ENCODE assay signal across 22 cellular contexts in the genomic region with DNA sequence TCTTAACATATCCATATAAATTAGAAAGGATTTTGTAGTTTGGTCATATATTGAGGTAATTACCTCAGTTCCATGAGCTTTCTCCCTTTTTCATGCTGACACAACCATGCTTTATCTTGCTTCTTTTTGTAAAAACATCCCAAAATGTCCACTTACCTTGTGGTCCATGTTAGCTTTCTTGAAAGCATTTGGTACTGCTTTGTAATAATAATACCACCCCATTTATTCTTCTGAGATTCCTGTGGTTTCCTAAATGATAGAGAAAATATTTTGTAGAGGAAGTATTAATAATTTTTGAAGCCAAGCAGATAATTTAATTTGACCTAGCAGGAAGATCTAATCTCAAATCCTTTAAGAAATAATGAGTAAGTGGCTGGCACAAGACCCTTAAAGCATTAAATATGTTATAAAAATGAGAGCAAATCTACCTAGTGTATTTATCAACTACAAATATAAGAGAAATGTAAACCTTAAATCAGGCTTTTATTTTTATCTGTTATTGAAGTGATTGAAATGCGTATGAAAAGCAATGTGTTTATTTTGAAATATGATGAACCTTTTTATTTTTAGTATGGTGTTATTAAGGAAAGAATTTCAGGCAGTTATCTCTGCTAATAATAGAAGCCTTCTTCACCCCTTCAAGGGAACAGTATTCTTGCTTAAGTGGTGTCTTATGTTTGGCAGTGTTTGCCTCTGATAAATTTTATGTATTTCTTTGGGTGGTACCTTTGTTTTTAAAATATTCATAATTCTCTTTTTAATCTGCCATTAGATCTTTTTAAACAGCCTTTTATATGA. TPM values are rescaled to one million over a fixed set of nuclear protein-coding genes. Genes with fewer than 3 reads are reported as not detected.
DNase-seq lines count a peak whose midpoint lies in the region; ATAC-seq, FAIRE-seq and TF ChIP-seq lines count a peak whose summit lies in the region.
"Had no signal": no experiment of that assay in that cellular context is flagged by ENCODE, and none has a peak within 500 bp of the region (broad histone marks: within the 10 kb centered on the region; RNA-seq: fewer than 3 reads in every experiment).

No MANE protein-coding gene starts in this region.

- peaks cover 7% of the 10 kb centered on the region for H3K9me3 Mint-ChIP-seq in astrocyte (ENCODE audit: unreplicated experiment)

- H3K36me3 ChIP-seq in astrocyte (ENCODE audit: insufficient read depth, low read length): no peaks in the 10 kb centered on the region
- H3K36me3 ChIP-seq in gastrocnemius medialis: no peaks in the 10 kb centered on the region
- no peaks in the 10 kb centered on the region for H3K36me3 ChIP-seq in GM23248 (ENCODE audit: low read depth)
- no peaks in the 10 kb centered on the region for H3K36me3 ChIP-seq in ovary

- H3K27me3 Mint-ChIP-seq in astrocyte (ENCODE audit: low read depth, unreplicated experiment): no peaks in the 10 kb centered on the region

- WGBS in right cardiac atrium: 36% methylated on average over 1 of the region's 1 CpG
- 36 to 46% methylated on average over 1 of the region's 1 CpG for WGBS in GM23248 (ENCODE audit: low coverage in 1 of 2, low lambda C conversion rate in 2 of 2, missing lambda C conversion rate in 2 of 2), 2 experiments
- 37 to 45% (median 40%) methylated on average over 1 of the region's 1 CpG for WGBS in ovary, 3 donors

- H4K20me1 ChIP-seq in astrocyte (ENCODE audit: insufficient read depth, low read length) (no peaks in the 10 kb centered on the region), GM23248 (ENCODE audit: insufficient read depth) (no peaks in the 10 kb centered on the region)
- H4K20me1 ChIP-seq: BLaER1 treated with 17β-estradiol and CSF1 and Interleukin-3, amounts not matched to agents 10 nM and 100 nM had no signal

- in situ Hi-C loops in gastrocnemius medialis (cut with MboI; ENCODE audit: low sequenced_read_pairs in 4 of 4): no loop called here
- in situ Hi-C loops in GM23248 (cut with MboI): no loop called here

- H3K27ac ChIP-seq in astrocyte (ENCODE audit: low read depth, low read length) (no peak overlapping the region), right cardiac atrium (ENCODE audit: low read length) (no peak overlapping the region), gastrocnemius medialis (peak overlapping the region; percentile 87 to 94 (median 88)), GM23248 (no peak overlapping the region), ovary (no peak overlapping the region)
- H3K27ac ChIP-seq: BLaER1 treated with 17β-estradiol and CSF1 and Interleukin-3, amounts not matched to agents 10 nM and 100 nM had no signal

- H3K4me2 ChIP-seq in astrocyte (ENCODE audit: low read length): no peak overlapping the region
- no peak overlapping the region for H3K4me2 ChIP-seq in GM23248 (ENCODE audit: unreplicated experiment)
- H3K4me2 ChIP-seq: BLaER1 treated with 17β-estradiol and CSF1 and Interleukin-3, amounts not matched to agents 10 nM and 100 nM had no signal

- ATAC-seq in Right ventricle myocardium superior (ENCODE audit: poor library complexity): peak; percentile 80
- peak in 1 of 2 donors; percentile 59 for ATAC-seq in right cardiac atrium
- peak; percentile 94 to 99 for ATAC-seq in gastrocnemius medialis
- no peak for ATAC-seq in HG02840 (IDR thresholded peaks at IDR 0.05; ENCODE audit: low FRiP score, unreplicated experiment)
- ATAC-seq: CD8-positive, alpha-beta T cell had no signal

- TF ChIP-seq POLR2A in gastrocnemius medialis (IDR thresholded peaks at IDR 0.05): no peak
- TF ChIP-seq POLR2A in ovary (IDR thresholded peaks at IDR 0.05): no peak

- H2AFZ ChIP-seq in astrocyte (ENCODE audit: low read depth, low read length) (no peak overlapping the region), GM23248 (no peak overlapping the region)

- no peaks in the 10 kb centered on the region for H3K79me2 ChIP-seq in astrocyte (ENCODE audit: insufficient read depth, low read length)
- H3K79me2 ChIP-seq in GM23248 (ENCODE audit: insufficient read depth): no peaks in the 10 kb centered on the region

- H3K9me2 ChIP-seq in GM23248 (ENCODE audit: insufficient read depth): no peaks in the 10 kb centered on the region

- no peaks in the 10 kb centered on the region for H3F3A ChIP-seq in GM23248 (ENCODE audit: insufficient read depth)

- intact Hi-C loops in Right ventricle myocardium superior (cut with DNase I): no loop called here
- intact Hi-C loops in right cardiac atrium (cut with DNase I): no loop called here
- intact Hi-C loops in gastrocnemius medialis (cut with DNase I; ENCODE audit: low total_unique reads): loop anchor here (5.0 kb wide), 1 partner anchor 33 kb away; no protein-coding TSS in a partner anchor
- intact Hi-C loops in ovary (cut with DNase I): no loop called here

- H3K4me3 Mint-ChIP-seq in astrocyte (ENCODE audit: unreplicated experiment): no peak overlapping the region
- H3K4me3 Mint-ChIP-seq: CD8-positive, alpha-beta T cell had no signal

- peaks cover 2% of the 10 kb centered on the region for H3K36me3 Mint-ChIP-seq in astrocyte (ENCODE audit: low read depth, unreplicated experiment)
- H3K36me3 Mint-ChIP-seq: CD8-positive, alpha-beta T cell had no signal

- H3K27me3 ChIP-seq in astrocyte (ENCODE audit: insufficient read depth, low read length) (no peaks in the 10 kb centered on the region), right cardiac atrium (ENCODE audit: control insufficient read depth, insufficient read depth) (no peaks in the 10 kb centered on the region), gastrocnemius medialis (no peaks in the 10 kb centered on the region), GM23248 (replicated peaks; ENCODE audit: insufficient read depth) (no peaks in the 10 kb centered on the region), ovary (no peaks in the 10 kb centered on the region)
- H3K27me3 ChIP-seq: BLaER1 treated with 17β-estradiol and CSF1 and Interleukin-3, amounts not matched to agents 10 nM and 100 nM had no signal

- DNase-seq in astrocyte (ENCODE audit: low read depth) (peak; percentile 31), Right ventricle myocardium superior (no peak), right cardiac atrium (no peak), gastrocnemius medialis (no peak), cortex of kidney (lab: John Stamatoyannopoulos, UW) (no peak), GM23248 (no peak), ovary (no peak)
- DNase-seq: Calu3; CD8-positive, alpha-beta T cell; DMS53; KG1; NCI-H1105 treated with DMSO at 0.1 percent for 48 hours; NCI-H1694; NCI-H2081 treated with DMSO at 0.1 percent for 48 hours; NK-92 treated with Interleukin-12 subunit alpha and Interleukin-12 subunit beta, amount 100 ng/mL, for 24 hours; SHP77 had no signal

- no peak for TF ChIP-seq EP300 in ovary (IDR thresholded peaks at IDR 0.05)

- H3K27ac Mint-ChIP-seq in astrocyte (ENCODE audit: unreplicated experiment): no peak overlapping the region
- H3K27ac Mint-ChIP-seq: CD8-positive, alpha-beta T cell had no signal

- no peak for TF ChIP-seq CTCF in astrocyte (IDR thresholded peaks at IDR 0.05; ENCODE audit: insufficient read depth, low read depth, low read length)
- no peak for TF ChIP-seq CTCF in gastrocnemius medialis (IDR thresholded peaks at IDR 0.05 in 4 of 5, conservative IDR thresholded peaks at IDR 0.05 in 1 of 5)
- TF ChIP-seq CTCF in ovary (IDR thresholded peaks at IDR 0.05): no peak

- H3K4me1 Mint-ChIP-seq in astrocyte (ENCODE audit: low read depth, unreplicated experiment): no peaks in the 10 kb centered on the region

- H3K4me1 ChIP-seq in astrocyte (ENCODE audit: insufficient read depth, low read length): no peaks in the 10 kb centered on the region
- H3K4me1 ChIP-seq in right cardiac atrium (ENCODE audit: control insufficient read depth, insufficient read depth, low read length): no peaks in the 10 kb centered on the region
- H3K4me1 ChIP-seq in gastrocnemius medialis: peaks cover 24 to 56% of the 10 kb centered on the region in 2 donors
- H3K4me1 ChIP-seq in GM23248 (ENCODE audit: insufficient read depth): no peaks in the 10 kb centered on the region
- H3K4me1 ChIP-seq in ovary (ENCODE audit: insufficient read depth): no peaks in the 10 kb centered on the region
- H3K4me1 ChIP-seq: BLaER1 treated with 17β-estradiol and CSF1 and Interleukin-3, amounts not matched to agents 10 nM and 100 nM had no signal

- no peak overlapping the region for H3K4me3 ChIP-seq in astrocyte (ENCODE audit: insufficient read depth, low read depth, low read length)
- H3K4me3 ChIP-seq in right cardiac atrium (ENCODE audit: low read length): peak overlapping the region; percentile 10
- peak overlapping the region; percentile 12 to 38 (median 28) for H3K4me3 ChIP-seq in gastrocnemius medialis
- H3K4me3 ChIP-seq in GM23248: no peak overlapping the region
- H3K4me3 ChIP-seq in ovary: no peak overlapping the region
- H3K4me3 ChIP-seq: BLaER1 treated with 17β-estradiol and CSF1 and Interleukin-3, amounts not matched to agents 10 nM and 100 nM had no signal

- H3K9me3 ChIP-seq in astrocyte (ENCODE audit: insufficient read depth, low read depth, low read length) (peaks cover 8% of the 10 kb centered on the region), right cardiac atrium (ENCODE audit: control insufficient read depth, low read length) (no peaks in the 10 kb centered on the region), gastrocnemius medialis (no peaks in the 10 kb centered on the region), GM23248 (ENCODE audit: low read depth) (peaks cover 9% of the 10 kb centered on the region), ovary (no peaks in the 10 kb centered on the region)

- FAIRE-seq in astrocyte (lab: Jason Lieb, UNC): no peak
- FAIRE-seq: H54 had no signal

- H3K9ac ChIP-seq in astrocyte (ENCODE audit: low read length): no peak overlapping the region
- H3K9ac ChIP-seq in GM23248: no peak overlapping the region
- H3K9ac ChIP-seq: BLaER1 treated with 17β-estradiol and CSF1 and Interleukin-3, amounts not matched to agents 10 nM and 100 nM had no signal

RNA-seq across cellular contexts. Expression of gene PRKAA2, which starts 9.2 kb away (rescaled TPM):
- 1.6 and 2.4 TPM in 2 replicates for total RNA-seq in astrocyte
- 77.2 TPM for total RNA-seq in Right ventricle myocardium superior
- 10 to 100 TPM; 65.9 to 91.7 (median 69.9) TPM for total RNA-seq in right cardiac atrium
- 19.8 TPM for polyA plus RNA-seq in right cardiac atrium
- total RNA-seq in gastrocnemius medialis: 10 to 100 TPM; 24.6 to 78.6 (median 70.9) TPM
- total RNA-seq in GM23248 (2014; rRNA removed; shearing (Covaris generic)): 0.65 and 0.76 TPM in 2 replicates
- 0.44 and 0.49 TPM in 2 replicates for polyA plus RNA-seq in GM23248 (2016; fragmentation: Nextera tagmentation; extraction: Ambion mirVana)
- total RNA-seq in ovary: 1 to 10 TPM; 2.4 to 5.4 (median 3.8) TPM
- polyA plus RNA-seq in ovary: 1 to 10 TPM in 1 of 2 donors, under 1 TPM in 1; 0.81 to 2.9 TPM
- total RNA-seq: CD8-positive, alpha-beta T cell; G401; HT-29; OCI-LY7 had no signal

Comparison
In these comparisons a context has a peak if more than half of its experiments do, and no peak if none do; other contexts are left out.
1. H3K27ac ChIP-seq: peak in gastrocnemius medialis (4 of 4); none in astrocyte (single experiment), right cardiac atrium (single experiment), GM23248 (single experiment) and ovary (0 of 2).
2. H3K4me3 ChIP-seq: peak in right cardiac atrium (single experiment) and gastrocnemius medialis (4 of 4); none in astrocyte (single experiment), GM23248 (single experiment) and ovary (single experiment).